In the genomic region with DNA sequence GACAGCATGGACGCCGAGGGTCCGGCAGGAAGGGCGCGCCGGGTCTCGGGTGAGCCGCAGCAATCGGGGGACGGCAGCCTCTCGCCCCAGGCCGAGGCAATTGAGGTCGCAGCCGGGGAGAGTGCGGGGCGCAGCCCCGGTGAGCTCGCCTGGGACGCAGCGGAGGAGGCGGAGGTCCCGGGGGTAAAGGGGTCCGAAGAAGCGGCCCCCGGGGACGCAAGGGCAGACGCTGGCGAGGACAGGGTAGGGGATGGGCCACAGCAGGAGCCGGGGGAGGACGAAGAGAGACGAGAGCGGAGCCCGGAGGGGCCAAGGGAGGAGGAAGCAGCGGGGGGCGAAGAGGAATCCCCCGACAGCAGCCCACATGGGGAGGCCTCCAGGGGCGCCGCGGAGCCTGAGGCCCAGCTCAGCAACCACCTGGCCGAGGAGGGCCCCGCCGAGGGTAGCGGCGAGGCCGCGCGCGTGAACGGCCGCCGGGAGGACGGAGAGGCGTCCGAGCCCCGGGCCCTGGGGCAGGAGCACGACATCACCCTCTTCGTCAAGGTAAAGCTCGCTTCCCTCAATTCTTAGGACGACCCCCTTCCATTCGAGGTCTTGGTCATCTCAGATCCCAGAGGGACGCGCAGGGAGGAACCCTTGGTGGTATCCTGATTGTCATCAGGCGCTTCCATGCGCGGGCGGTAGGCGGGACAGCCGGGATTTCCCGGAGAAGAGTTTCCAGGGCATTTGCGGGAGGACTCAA, we compare ENCODE assay signal across 9 cellular contexts. TPM values are rescaled to one million over a fixed set of nuclear protein-coding genes. Genes with fewer than 3 reads are reported as not detected.
DNase-seq lines count a peak whose midpoint lies in the region; ATAC-seq and TF ChIP-seq lines count a peak whose summit lies in the region.
"Had no signal": no experiment of that assay in that cellular context is flagged by ENCODE, and none has a peak within 500 bp of the region (broad histone marks: within the 10 kb centered on the region; RNA-seq: fewer than 3 reads in every experiment).

No MANE protein-coding gene starts in this region.

- no peak overlapping the region for H3K27ac ChIP-seq in BLaER1
- H3K27ac ChIP-seq in neural cell (ENCODE audit: low read length) = no peak overlapping the region

- peaks cover 62% of the 10 kb centered on the region for H3K27me3 ChIP-seq in BLaER1
- H3K27me3 ChIP-seq in neural cell (ENCODE audit: insufficient read depth, low read depth, low read length) = peaks cover 64% of the 10 kb centered on the region

- no peak for TF ChIP-seq RAD21 in neural cell (conservative IDR thresholded peaks at IDR 0.05)

- no peaks in the 10 kb centered on the region for H3K9me2 ChIP-seq in neural cell (ENCODE audit: insufficient read depth, low read length)

- H3K4me2 ChIP-seq in BLaER1 (peak overlapping the region; percentile 68), neural cell (ENCODE audit: low read length) (no peak overlapping the region)

- peaks cover 31% of the 10 kb centered on the region for H3K9me3 ChIP-seq in BLaER1
- H3K9me3 ChIP-seq in neural cell (ENCODE audit: low read length) = no peaks in the 10 kb centered on the region

- ATAC-seq in GM18873 (IDR thresholded peaks at IDR 0.05; ENCODE audit: low FRiP score, unreplicated experiment) (no peak), omental fat pad (ENCODE audit: low FRiP score) (no peak)

- H4K20me1 ChIP-seq in BLaER1 = peaks cover 7% of the 10 kb centered on the region; the same call in 1 of the 2 replicates
- no peaks in the 10 kb centered on the region for H4K20me1 ChIP-seq in neural cell (ENCODE audit: insufficient read depth)

- peaks cover 9% of the 10 kb centered on the region for H3K4me1 ChIP-seq in BLaER1

- H3K9ac ChIP-seq in BLaER1 (no peak overlapping the region), neural cell (ENCODE audit: low read length) (no peak overlapping the region)

- no peak for TF ChIP-seq CTCF in epithelial cell of proximal tubule (conservative IDR thresholded peaks at IDR 0.05; ENCODE audit: low read depth, low read length)
- no peak for TF ChIP-seq CTCF in neural cell (IDR thresholded peaks at IDR 0.05; ENCODE audit: poor library complexity, severe bottlenecking)
- no peak for TF ChIP-seq CTCF in omental fat pad (IDR thresholded peaks at IDR 0.05)

- no peak overlapping the region for H2AFZ ChIP-seq in neural cell (ENCODE audit: low read depth, low read length)

- H3K79me2 ChIP-seq in neural cell (replicated peaks; ENCODE audit: insufficient read depth, low read length) = no peaks in the 10 kb centered on the region

- peak overlapping the region; percentile 55 for H3K4me3 ChIP-seq in BLaER1
- peak overlapping the region; percentile 42 for H3K4me3 ChIP-seq in epithelial cell of proximal tubule (ENCODE audit: low read depth, low read length)
- peak overlapping the region; percentile 63 for H3K4me3 ChIP-seq in neural cell (ENCODE audit: low read length)

- DNase-seq in HuH-7 (ENCODE audit: low spot score) (peak; percentile 45), epithelial cell of proximal tubule (ENCODE audit: low read depth) (no peak), HUDEP-2 (lab: John Stamatoyannopoulos, UW; ENCODE audit: unreplicated experiment in 76 of 76) (no peak), globus pallidus (ENCODE audit: low spot score) (no peak), omental fat pad (ENCODE audit: low spot score) (no peak)
- DNase-seq: natural killer cell had no signal

- H3K36me3 ChIP-seq in BLaER1 (no peaks in the 10 kb centered on the region), neural cell (ENCODE audit: insufficient read depth, low read length) (no peaks in the 10 kb centered on the region)

- TF ChIP-seq EP300 in neural cell (conservative IDR thresholded peaks at IDR 0.05; ENCODE audit: poor library complexity, severe bottlenecking) = no peak

- H3F3A ChIP-seq in neural cell (ENCODE audit: insufficient read depth, low read length, poor library complexity, severe bottlenecking) = no peaks in the 10 kb centered on the region

TF ChIP-seq in neural cell, 6 proteins besides CTCF, POLR2A, EP300 and RAD21:
- TF ChIP-seq EZH2 (IDR thresholded peaks at IDR 0.05; ENCODE audit: borderline replicate concordance, insufficient read depth, low read length, poor library complexity, severe bottlenecking) (peak; percentile 56), SMC3 (conservative IDR thresholded peaks at IDR 0.05; ENCODE audit: poor library complexity) (no peak)
TF ChIP-seq in neural cell: peak in this region for 1.

RNA-seq across cellular contexts. Expression of a gene that starts 1.6 kb away (rescaled TPM):
- 0.58 and 1.3 TPM in 2 replicates for total RNA-seq in epithelial cell of proximal tubule
- 0.16 and 0.32 TPM in 2 replicates for polyA plus RNA-seq in neural cell
- polyA minus RNA-seq in neural cell = 0.23 TPM in 1 of 2 replicates, not detected in the other
- total RNA-seq in omental fat pad = 1 to 10 TPM in 2 of 4 donors, under 1 TPM in 2; 0.37 to 6.2 (median 1.6) TPM
- total RNA-seq: natural killer cell had no signal

RNA-seq across cellular contexts. Expression of a gene that starts 55.5 kb away (rescaled TPM):
- total RNA-seq in epithelial cell of proximal tubule = 19.6 and 30.1 TPM in 2 replicates
- 43.3 and 46.0 TPM in 2 replicates for polyA plus RNA-seq in neural cell
- 29.2 and 37.6 TPM in 2 replicates for polyA minus RNA-seq in neural cell
- 10 to 100 TPM; 62.6 to 73.5 (median 68.7) TPM for total RNA-seq in omental fat pad
